ENCODE assay signal across 11 cellular contexts in the genomic region with DNA sequence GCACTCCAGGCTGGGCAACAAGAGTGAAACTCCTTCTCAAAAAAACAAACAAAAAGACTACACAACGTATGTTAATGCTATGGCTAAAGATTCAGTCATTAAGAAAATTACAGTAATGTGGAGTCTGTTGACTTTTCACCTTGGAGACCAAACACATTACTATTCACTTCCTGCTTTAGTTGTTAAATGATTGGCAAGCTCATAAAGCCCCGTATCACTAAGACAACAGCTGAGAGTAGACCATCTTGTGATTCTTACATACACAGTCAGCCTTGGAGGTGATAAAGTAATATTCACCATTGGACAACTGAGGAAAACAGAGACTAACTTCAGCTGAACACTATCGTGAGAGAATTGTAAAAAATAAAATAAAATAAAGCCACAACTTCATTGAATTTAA.
DNase-seq lines count a peak whose midpoint lies in the region; ATAC-seq and TF ChIP-seq lines count a peak whose summit lies in the region.
"Had no signal": no experiment of that assay in that cellular context is flagged by ENCODE, and none has a peak within 500 bp of the region (broad histone marks: within the 10 kb centered on the region; RNA-seq: fewer than 3 reads in every experiment).

No MANE protein-coding gene starts in this region.

- no peaks in the 10 kb centered on the region for H3K4me1 Mint-ChIP-seq in activated T-helper 17 cell treated with anti-CD3 and anti-CD28 coated beads, Interleukin-2, amount 50 U/mL, for 72 hours

- no peaks in the 10 kb centered on the region for H3K36me3 ChIP-seq in mucosa of descending colon (ENCODE audit: low read depth)

- no peaks in the 10 kb centered on the region for H3K9me3 ChIP-seq in mucosa of descending colon

- intact Hi-C loops in mucosa of descending colon (cut with DNase I, micrococcal nuclease) = no loop called here
- intact Hi-C loops in posterior cingulate gyrus (cut with DNase I) = no loop called here

- TF ChIP-seq CTCF in mucosa of descending colon (IDR thresholded peaks at IDR 0.05) = no peak

- no peaks in the 10 kb centered on the region for H3K4me1 ChIP-seq in mucosa of descending colon (ENCODE audit: low read depth)
- H3K4me1 ChIP-seq: parathyroid adenoma had no signal

- H3K27ac Mint-ChIP-seq in activated T-helper 17 cell treated with anti-CD3 and anti-CD28 coated beads, Interleukin-2, amount 50 U/mL, for 72 hours = no peak overlapping the region

- H3K27me3 Mint-ChIP-seq in activated T-helper 17 cell treated with anti-CD3 and anti-CD28 coated beads, Interleukin-2, amount 50 U/mL, for 72 hours = no peaks in the 10 kb centered on the region

- no peak overlapping the region for H3K4me3 Mint-ChIP-seq in activated T-helper 17 cell treated with anti-CD3 and anti-CD28 coated beads, Interleukin-2, amount 50 U/mL, for 72 hours

- DNase-seq in M059J (ENCODE audit: low read depth) = peak; percentile 36
- DNase-seq in mucosa of descending colon = no peak
- DNase-seq in NCI-H1048 (lab: John Stamatoyannopoulos, UW) = no peak
- DNase-seq in stimulated activated CD4-positive, alpha-beta T cell treated with anti-CD3 and anti-CD28 coated beads, Interleukin-4, amount 100 ng/mL, for 24 hours = no peak
- no peak for DNase-seq in posterior cingulate gyrus
- DNase-seq in hippocampal formation (lab: John Stamatoyannopoulos, UW) = no peak
- DNase-seq: NCI-H2107, SW 1271 had no signal

- H3K9me3 Mint-ChIP-seq in activated T-helper 17 cell treated with anti-CD3 and anti-CD28 coated beads, Interleukin-2, amount 50 U/mL, for 72 hours = no peaks in the 10 kb centered on the region

- H3K36me3 Mint-ChIP-seq in activated T-helper 17 cell treated with anti-CD3 and anti-CD28 coated beads, Interleukin-2, amount 50 U/mL, for 72 hours (ENCODE audit: low read depth) = no peaks in the 10 kb centered on the region

- H3K4me3 ChIP-seq in mucosa of descending colon = no peak overlapping the region

- ATAC-seq in GM18861 (IDR thresholded peaks at IDR 0.05; ENCODE audit: unreplicated experiment) (peak; percentile 71), mucosa of descending colon (peak; percentile 84)
- peak; percentile 18 for ATAC-seq in activated T-helper 17 cell treated with anti-CD3 and anti-CD28 coated beads, Interleukin-2, amount 50 U/mL, for 72 hours (replicated peaks)

Comparison
In these comparisons a context has a peak if more than half of its experiments do, and no peak if none do; other contexts are left out.
1. ATAC-seq: peak in every context shown above with its lines; median percentile 84 in mucosa of descending colon; 71 in GM18861; 18 in activated T-helper 17 cell treated with anti-CD3 and anti-CD28 coated beads, Interleukin-2, amount 50 U/mL, for 72 hours.